ENCODE assay signal across 18 cellular contexts in the genomic region with DNA sequence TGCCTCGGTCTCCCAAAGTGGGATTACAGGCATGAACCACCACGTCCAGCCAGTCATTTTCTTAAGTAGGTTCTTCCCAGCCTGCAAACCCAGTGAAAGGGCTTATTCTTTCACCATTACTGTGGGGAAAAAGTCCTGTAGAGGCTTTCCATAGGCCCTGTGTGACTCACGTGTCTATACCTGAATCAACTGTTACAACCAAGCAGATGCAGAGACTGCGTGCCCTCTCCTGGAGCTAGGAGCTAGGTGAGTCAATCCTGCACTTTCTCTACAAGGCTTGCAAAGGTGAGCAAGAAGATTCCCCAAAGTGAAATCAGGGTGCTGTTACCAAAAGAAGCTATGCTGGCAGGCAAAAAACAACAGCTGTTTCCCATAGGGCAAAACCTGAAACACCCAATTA. TPM values are rescaled to one million over a fixed set of nuclear protein-coding genes. Genes with fewer than 3 reads are reported as not detected.
DNase-seq lines count a peak whose midpoint lies in the region; ATAC-seq, FAIRE-seq and TF ChIP-seq lines count a peak whose summit lies in the region.
"Had no signal": no experiment of that assay in that cellular context is flagged by ENCODE, and none has a peak within 500 bp of the region (broad histone marks: within the 10 kb centered on the region; RNA-seq: fewer than 3 reads in every experiment).

No MANE protein-coding gene starts in this region.

- no peaks in the 10 kb centered on the region for H3K9me3 ChIP-seq in OCI-LY7 (ENCODE audit: low read length)
- H3K9me3 ChIP-seq: Caco-2, vagina had no signal

- H3K36me3 ChIP-seq in OCI-LY7 (ENCODE audit: insufficient read depth, low read length): peaks cover 53% of the 10 kb centered on the region
- no peaks in the 10 kb centered on the region for H3K36me3 ChIP-seq in bronchial epithelial cell (ENCODE audit: control insufficient read depth, insufficient read depth, low read length)
- H3K36me3 ChIP-seq: vagina had no signal

- H3K79me2 ChIP-seq in OCI-LY7 (ENCODE audit: insufficient read depth, low read depth, low read length): no peaks in the 10 kb centered on the region

- peaks cover 12% of the 10 kb centered on the region for H4K20me1 ChIP-seq in OCI-LY7 (ENCODE audit: insufficient read depth, low read length)

- POLR2A ChIA-PET in OCI-LY7 (lab: Charles Lee): interaction anchor here (0.7 to 1.1 kb wide), 3 partner anchors 8 to 108 kb away, joined by 3 to 4 read pairs (median 3); no protein-coding TSS in a partner anchor

- no peaks in the 10 kb centered on the region for H3K27me3 Mint-ChIP-seq in activated T-cell treated with anti-CD3 and anti-CD28 coated beads, Interleukin-2, amount 50 U/mL, for 72 hours (ENCODE audit: low read depth)
- peaks cover 48% of the 10 kb centered on the region for H3K27me3 Mint-ChIP-seq in progenitor cell of endocrine pancreas

- peak; percentile 74 to 86 for ATAC-seq in activated T-cell treated with anti-CD3 and anti-CD28 coated beads, Interleukin-2, amount 50 U/mL, for 72 hours (replicated peaks in 1 of 2)
- peak; percentile 51 for ATAC-seq in stimulated activated effector memory CD8-positive, alpha-beta T cell treated with anti-CD3 and anti-CD28 coated beads, Interleukin-12 subunit alpha, Interleukin-12 subunit beta, amount 100 ng/mL, for 72 hours
- ATAC-seq in GM19463 (IDR thresholded peaks at IDR 0.05; ENCODE audit: unreplicated experiment): no peak
- ATAC-seq: left ventricle myocardium superior had no signal

- TF ChIP-seq CTCF in OCI-LY7 (conservative IDR thresholded peaks at IDR 0.05; ENCODE audit: low read length) (no peak), bronchial epithelial cell (IDR thresholded peaks at IDR 0.05; ENCODE audit: insufficient read depth, low read length, severe bottlenecking) (no peak), progenitor cell of endocrine pancreas (IDR thresholded peaks at IDR 0.05; ENCODE audit: unreplicated experiment) (no peak)

- no TSS peak for BruUV-seq in OCI-LY7 (replicated peaks; lab: Mats Ljungman, UMichigan)

- H3K9me3 Mint-ChIP-seq in activated T-cell treated with anti-CD3 and anti-CD28 coated beads, Interleukin-2, amount 50 U/mL, for 72 hours: no peaks in the 10 kb centered on the region
- no peaks in the 10 kb centered on the region for H3K9me3 Mint-ChIP-seq in stimulated activated effector memory CD8-positive, alpha-beta T cell treated with anti-CD3 and anti-CD28 coated beads, Interleukin-12 subunit alpha, Interleukin-12 subunit beta, amount 100 ng/mL, for 72 hours
- H3K9me3 Mint-ChIP-seq in progenitor cell of endocrine pancreas (ENCODE audit: low read depth): no peaks in the 10 kb centered on the region
- H3K9me3 Mint-ChIP-seq: activated T-helper 2 cell treated with anti-CD3 and anti-CD28 coated beads, Interferon-gamma antibody, Interleukin-2, Interleukin-4, amounts not matched to agents 10 μg/mL and 5 μg/mL and 100 μg/mL, durations not matched to agents 14 hours and 24 hours and 36 hours had no signal

- CTCF ChIA-PET in OCI-LY7 (lab: Charles Lee; ENCODE audit: unreplicated experiment): no interaction called here

- H3K27ac ChIP-seq in OCI-LY7 (ENCODE audit: low read depth, low read length, poor library complexity, severe bottlenecking): no peak overlapping the region
- H3K27ac ChIP-seq: coronary artery, vagina had no signal

- no peaks in the 10 kb centered on the region for H3K9me2 ChIP-seq in OCI-LY7 (ENCODE audit: insufficient read depth, low read length)

- intact Hi-C loops in OCI-LY7 (cut with micrococcal nuclease; ENCODE audit: unreplicated experiment): no loop called here

- no peak overlapping the region for H2AFZ ChIP-seq in OCI-LY7 (ENCODE audit: low read length)

- FAIRE-seq in bronchial epithelial cell (lab: Jason Lieb, UNC): peak; percentile 97

- H3K4me2 ChIP-seq in OCI-LY7 (ENCODE audit: low read length): peak overlapping the region; percentile 34; the same call in 1 of the 2 replicates

- peaks cover 46% of the 10 kb centered on the region for H3K4me1 ChIP-seq in OCI-LY7 (ENCODE audit: insufficient read depth, low read length, poor library complexity, severe bottlenecking)
- H3K4me1 ChIP-seq: Caco-2, vagina had no signal

- peaks cover 2 to 13% of the 10 kb centered on the region in 2 donors for H3K36me3 Mint-ChIP-seq in activated T-cell treated with anti-CD3 and anti-CD28 coated beads, Interleukin-2, amount 50 U/mL, for 72 hours (ENCODE audit: insufficient read depth in 2 of 2)
- H3K36me3 Mint-ChIP-seq in stimulated activated effector memory CD8-positive, alpha-beta T cell treated with anti-CD3 and anti-CD28 coated beads, Interleukin-12 subunit alpha, Interleukin-12 subunit beta, amount 100 ng/mL, for 72 hours: peaks cover 49% of the 10 kb centered on the region
- H3K36me3 Mint-ChIP-seq in progenitor cell of endocrine pancreas (ENCODE audit: insufficient read depth): no peaks in the 10 kb centered on the region

- H3K27me3 ChIP-seq in bronchial epithelial cell (ENCODE audit: control insufficient read depth, insufficient read depth, low read length): peaks cover 5% of the 10 kb centered on the region
- H3K27me3 ChIP-seq: vagina had no signal

- peak in 1 of 2 donors; percentile 51 for DNase-seq in activated T-cell treated with anti-CD3 and anti-CD28 coated beads, Interleukin-2, amount 50 U/mL, for 72 hours
- DNase-seq in activated T-cell treated with anti-CD3 and anti-CD28 coated beads, Interleukin-2, amount 50 U/mL, for 48 hours: no peak
- no peak for DNase-seq in OCI-LY7 (ENCODE audit: low spot score)
- peak; percentile 88 for DNase-seq in bronchial epithelial cell (ENCODE audit: low read depth)
- DNase-seq in stimulated activated effector memory CD8-positive, alpha-beta T cell treated with anti-CD3 and anti-CD28 coated beads, Interleukin-12 subunit alpha, Interleukin-12 subunit beta, amount 100 ng/mL, for 72 hours (ENCODE audit: low spot score in 2 of 2): no peak
- DNase-seq in progenitor cell of endocrine pancreas (ENCODE audit: low spot score, unreplicated experiment): no peak
- no peak for DNase-seq in stimulated activated naive CD4-positive, alpha-beta T cell treated with Interleukin-2 at 50 U/mL for 16 hours (lab: John Stamatoyannopoulos, UW)
- DNase-seq: ACHN, Caco-2, H7, left ventricle myocardium superior, NCI-H1436, NCI-H446, T-helper 9 cell had no signal

- H3K4me3 ChIP-seq in OCI-LY7 (ENCODE audit: low read depth, low read length, poor library complexity, severe bottlenecking): no peak overlapping the region
- H3K4me3 ChIP-seq in bronchial epithelial cell (ENCODE audit: low read depth, low read length): no peak overlapping the region
- H3K4me3 ChIP-seq: coronary artery, vagina had no signal

- peak overlapping the region; percentile 12 for H3K27ac Mint-ChIP-seq in activated T-cell treated with anti-CD3 and anti-CD28 coated beads, Interleukin-2, amount 50 U/mL, for 72 hours
- H3K27ac Mint-ChIP-seq in stimulated activated effector memory CD8-positive, alpha-beta T cell treated with anti-CD3 and anti-CD28 coated beads, Interleukin-12 subunit alpha, Interleukin-12 subunit beta, amount 100 ng/mL, for 72 hours: peak overlapping the region; percentile 90
- no peak overlapping the region for H3K27ac Mint-ChIP-seq in progenitor cell of endocrine pancreas
- H3K27ac Mint-ChIP-seq: activated T-helper 2 cell treated with anti-CD3 and anti-CD28 coated beads, Interferon-gamma antibody, Interleukin-2, Interleukin-4, amounts not matched to agents 10 μg/mL and 5 μg/mL and 100 μg/mL, durations not matched to agents 14 hours and 24 hours and 36 hours had no signal

- H3K4me3 Mint-ChIP-seq in activated T-cell treated with anti-CD3 and anti-CD28 coated beads, Interleukin-2, amount 50 U/mL, for 72 hours: peak overlapping the region; percentile 36 to 47
- no peak overlapping the region for H3K4me3 Mint-ChIP-seq in stimulated activated effector memory CD8-positive, alpha-beta T cell treated with anti-CD3 and anti-CD28 coated beads, Interleukin-12 subunit alpha, Interleukin-12 subunit beta, amount 100 ng/mL, for 72 hours
- H3K4me3 Mint-ChIP-seq in progenitor cell of endocrine pancreas (ENCODE audit: low read depth): no peak overlapping the region

- H3K4me1 Mint-ChIP-seq in activated T-cell treated with anti-CD3 and anti-CD28 coated beads, Interleukin-2, amount 50 U/mL, for 72 hours (ENCODE audit: low read depth): peaks cover 36% of the 10 kb centered on the region
- peaks cover 34% of the 10 kb centered on the region for H3K4me1 Mint-ChIP-seq in stimulated activated effector memory CD8-positive, alpha-beta T cell treated with anti-CD3 and anti-CD28 coated beads, Interleukin-12 subunit alpha, Interleukin-12 subunit beta, amount 100 ng/mL, for 72 hours
- peaks cover 2% of the 10 kb centered on the region for H3K4me1 Mint-ChIP-seq in progenitor cell of endocrine pancreas (ENCODE audit: low read depth)

RNA-seq across cellular contexts. Expression of gene MPZL1, which starts 13.8 kb away (rescaled TPM):
- total RNA-seq in activated T-cell treated with anti-CD3 and anti-CD28 coated beads, Interleukin-2, amount 50 U/mL, for 72 hours: 10 to 100 TPM; 17.2 to 20.9 TPM
- total RNA-seq in OCI-LY7 (2014; rRNA removed; shearing (Covaris generic)): 36.2 and 48.9 TPM in 2 replicates
- total RNA-seq in OCI-LY7 (2022) (54.8 and 61.9 TPM in 2 replicates), bronchial epithelial cell (69.8 and 95.6 TPM in 2 replicates), progenitor cell of endocrine pancreas (127 and 133 TPM in 2 replicates)

Comparison
In these comparisons a context has a peak if more than half of its experiments do, and no peak if none do; other contexts are left out.
1. H3K4me3 Mint-ChIP-seq: peak in activated T-cell treated with anti-CD3 and anti-CD28 coated beads, Interleukin-2, amount 50 U/mL, for 72 hours (2 of 2); none in stimulated activated effector memory CD8-positive, alpha-beta T cell treated with anti-CD3 and anti-CD28 coated beads, Interleukin-12 subunit alpha, Interleukin-12 subunit beta, amount 100 ng/mL, for 72 hours (single experiment) and progenitor cell of endocrine pancreas (single experiment).